Comparison of ENCODE assay signal across 10 cellular contexts in the genomic region with DNA sequence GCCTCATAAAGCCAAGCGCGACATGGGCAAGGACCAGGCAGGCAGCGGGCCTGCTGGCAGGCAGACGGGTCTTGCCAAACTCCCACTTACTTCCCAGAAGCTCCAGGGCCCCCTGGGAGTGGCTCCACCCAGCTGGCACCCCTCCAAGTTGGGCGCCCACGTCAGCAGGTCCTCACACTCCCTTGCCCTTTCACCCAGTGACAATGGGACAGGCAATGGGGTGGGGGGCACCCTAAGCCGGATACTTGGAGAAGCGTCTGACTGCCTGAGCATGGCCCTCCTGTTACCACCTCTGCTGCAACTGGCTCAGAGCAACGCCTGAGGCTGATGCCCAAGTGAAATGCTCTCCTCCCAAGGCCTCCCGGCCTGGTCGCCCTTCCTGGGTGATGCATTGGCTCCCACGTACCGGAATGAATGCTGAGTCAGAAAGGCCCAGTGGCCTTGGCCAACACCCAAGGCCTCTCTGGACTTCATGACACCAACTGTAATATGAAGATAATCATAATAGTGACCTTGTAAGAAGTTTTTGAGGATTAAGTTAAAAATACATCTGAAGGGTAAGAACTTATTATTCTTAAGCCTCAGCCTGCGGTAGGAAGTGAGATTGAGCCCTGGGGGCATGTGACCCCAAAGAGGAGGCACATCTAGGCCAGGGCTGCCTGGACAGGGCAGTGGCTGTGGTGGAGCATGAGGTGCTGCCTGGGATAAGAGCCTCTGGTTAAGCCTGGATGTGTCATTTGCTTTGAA. TPM values are rescaled to one million over a fixed set of nuclear protein-coding genes. Genes with fewer than 3 reads are reported as not detected.
DNase-seq lines count a peak whose midpoint lies in the region; ATAC-seq and TF ChIP-seq lines count a peak whose summit lies in the region.
"Had no signal": no experiment of that assay in that cellular context is flagged by ENCODE, and none has a peak within 500 bp of the region (broad histone marks: within the 10 kb centered on the region; RNA-seq: fewer than 3 reads in every experiment).

No MANE protein-coding gene starts in this region.

- H3K4me3 ChIP-seq in HCT116 (replicated peaks in 1 of 2; ENCODE audit: low read depth in 1 of 2, low read length in 2 of 2) (peak overlapping the region; percentile 26 to 43), adrenal gland (no peak overlapping the region), right cardiac atrium (ENCODE audit: low read length) (no peak overlapping the region), spleen (no peak overlapping the region)
- H3K4me3 ChIP-seq: GM12878 had no signal

- H3K9me3 ChIP-seq in HCT116 (ENCODE audit: control insufficient read depth in 1 of 2, insufficient read depth in 1 of 2, low read depth in 1 of 2, low read length in 2 of 2) (no peaks in the 10 kb centered on the region), adrenal gland (replicated peaks in 1 of 3) (no peaks in the 10 kb centered on the region), right cardiac atrium (ENCODE audit: control insufficient read depth, low read length) (no peaks in the 10 kb centered on the region), spleen (no peaks in the 10 kb centered on the region)

- DNase-seq in HCT116 (ENCODE audit: low read depth, low spot score) = peak; percentile 93
- DNase-seq in adrenal gland = peak; percentile 90 to 98 (median 98)
- peak; percentile 86 to 90 (median 88) for DNase-seq in right cardiac atrium
- DNase-seq in spleen = no peak
- no peak for DNase-seq in midbrain (lab: John Stamatoyannopoulos, UW)

- 22 to 38% (median 22%) methylated on average over 5 to 14 of the region's 14 CpGs for WGBS in adrenal gland, 4 donors
- 40% methylated on average over 14 of the region's 14 CpGs for WGBS in right cardiac atrium
- WGBS in spleen, 5 donors = 53 to 65% (median 60%) methylated on average over 5 to 14 of the region's 14 CpGs

- TSS peak; percentile 80 for BruUV-seq in HCT116 (replicated peaks; lab: Mats Ljungman, UMichigan)

- H3K27ac ChIP-seq in HCT116 (ENCODE audit: low read depth, low read length) (peak overlapping the region; percentile 80), adrenal gland (peak overlapping the region; percentile 96 to 99 (median 97)), right cardiac atrium (ENCODE audit: low read length) (peak overlapping the region; percentile 89), spleen (peak overlapping the region in 7 of 8 donors; percentile 49 to 83 (median 73))

- ATAC-seq in HCT116 (peak; percentile 71), right cardiac atrium (peak; percentile 33 to 62), HG03045 (IDR thresholded peaks at IDR 0.05; ENCODE audit: unreplicated experiment) (no peak), HG02763 (IDR thresholded peaks at IDR 0.05; ENCODE audit: unreplicated experiment) (no peak), GM18870 (IDR thresholded peaks at IDR 0.05; ENCODE audit: unreplicated experiment) (no peak)
- ATAC-seq: GM12878 had no signal

- TF ChIP-seq POLR2A in HCT116 (IDR thresholded peaks at IDR 0.05; ENCODE audit: borderline replicate concordance, extremely low read depth, insufficient read depth, insufficient read length) = peak; percentile 33
- peak in 1 of 2 donors; percentile 77 for TF ChIP-seq POLR2A in adrenal gland (IDR thresholded peaks at IDR 0.05)
- no peak for TF ChIP-seq POLR2A in spleen (IDR thresholded peaks at IDR 0.05)

- POLR2A ChIA-PET in HCT116 (lab: Charles Lee) = interaction anchor here (0.5 to 2.5 kb wide), 5 partner anchors 10 to 280 kb away, joined by 3 to 8 read pairs (median 4); no protein-coding TSS in a partner anchor

- CTCF ChIA-PET in HCT116 (lab: Charles Lee) = interaction anchor here (0.5 kb wide), 1 partner anchor 152 kb away, joined by 5 read pairs; no protein-coding TSS in a partner anchor

- RAD21 ChIA-PET in HCT116 (lab: Charles Lee; ENCODE audit: low non-redundant PET in 1 of 2, low total read pairs in 2 of 2, uncharacterized antibody in 2 of 2, unreplicated experiment in 2 of 2) = no interaction called here

- intact Hi-C loops in HCT116 (cut with micrococcal nuclease) (no loop called here), adrenal gland (cut with DNase I) (no loop called here), right cardiac atrium (cut with DNase I) (no loop called here), spleen (cut with DNase I; ENCODE audit: low total_unique reads) (no loop called here)

- no peak for TF ChIP-seq RAD21 in HCT116 (IDR thresholded peaks at IDR 0.05; ENCODE audit: low read depth)

- no peak for TF ChIP-seq CTCF in HCT116 (IDR thresholded peaks at IDR 0.05 in 2 of 3, conservative IDR thresholded peaks at IDR 0.05 in 1 of 3; ENCODE audit: borderline replicate concordance in 1 of 3, insufficient read depth in 1 of 3, low read depth in 2 of 3, low read length in 2 of 3)
- no peak for TF ChIP-seq CTCF in adrenal gland (IDR thresholded peaks at IDR 0.05)
- no peak for TF ChIP-seq CTCF in spleen (IDR thresholded peaks at IDR 0.05 in 8 of 11, conservative IDR thresholded peaks at IDR 0.05 in 3 of 11)

- no peaks in the 10 kb centered on the region for H3K79me2 ChIP-seq in HCT116 (ENCODE audit: insufficient read depth, low read length)

- H3K27me3 ChIP-seq in HCT116 (ENCODE audit: insufficient read depth, low read length) = no peaks in the 10 kb centered on the region
- no peaks in the 10 kb centered on the region for H3K27me3 ChIP-seq in adrenal gland
- H3K27me3 ChIP-seq in right cardiac atrium (ENCODE audit: control insufficient read depth, insufficient read depth) = no peaks in the 10 kb centered on the region
- peaks cover 0 to 19% (median 4%) of the 10 kb centered on the region in 7 donors for H3K27me3 ChIP-seq in spleen (replicated peaks in 1 of 7)

- H3K36me3 ChIP-seq in HCT116 (ENCODE audit: control insufficient read depth in 1 of 2, insufficient read depth in 2 of 2, low read length in 2 of 2) (no peaks in the 10 kb centered on the region), adrenal gland (replicated peaks in 1 of 2) (peaks cover 0 to 19% of the 10 kb centered on the region in 2 donors), spleen (no peaks in the 10 kb centered on the region)

- peaks cover 64 to 65% of the 10 kb centered on the region in 2 experiments for H3K4me1 ChIP-seq in HCT116 (ENCODE audit: control insufficient read depth in 1 of 2, insufficient read depth in 2 of 2, low read length in 2 of 2)
- H3K4me1 ChIP-seq in adrenal gland (replicated peaks in 1 of 2) = peaks cover 69 to 78% of the 10 kb centered on the region in 2 donors
- peaks cover 33% of the 10 kb centered on the region for H3K4me1 ChIP-seq in right cardiac atrium (ENCODE audit: control insufficient read depth, insufficient read depth, low read length)
- peaks cover 0 to 67% (median 35%) of the 10 kb centered on the region in 6 donors for H3K4me1 ChIP-seq in spleen

- H3K9me2 ChIP-seq in HCT116 (ENCODE audit: insufficient read depth) = no peaks in the 10 kb centered on the region

- no peaks in the 10 kb centered on the region for H4K20me1 ChIP-seq in HCT116 (ENCODE audit: insufficient read depth)

- peak overlapping the region; percentile 78 for H3K4me2 ChIP-seq in HCT116 (ENCODE audit: low read length)

- H3K9ac ChIP-seq in HCT116 (ENCODE audit: low read length) = peak overlapping the region; percentile 52

- no peak overlapping the region for H2AFZ ChIP-seq in HCT116 (ENCODE audit: low read depth, low read length, poor library complexity, severe bottlenecking)

TF ChIP-seq in HCT116, 20 proteins besides CTCF, POLR2A, EP300 and RAD21:
- TF ChIP-seq TCF7L2 (IDR thresholded peaks at IDR 0.05; ENCODE audit: borderline replicate concordance, extremely low read depth, insufficient read depth, insufficient read length) = peak; percentile 93
- TF ChIP-seq POLR2AphosphoS5 (IDR thresholded peaks at IDR 0.05; ENCODE audit: low read depth, low read length) = peak; percentile 72
- TF ChIP-seq, protein P1, sequence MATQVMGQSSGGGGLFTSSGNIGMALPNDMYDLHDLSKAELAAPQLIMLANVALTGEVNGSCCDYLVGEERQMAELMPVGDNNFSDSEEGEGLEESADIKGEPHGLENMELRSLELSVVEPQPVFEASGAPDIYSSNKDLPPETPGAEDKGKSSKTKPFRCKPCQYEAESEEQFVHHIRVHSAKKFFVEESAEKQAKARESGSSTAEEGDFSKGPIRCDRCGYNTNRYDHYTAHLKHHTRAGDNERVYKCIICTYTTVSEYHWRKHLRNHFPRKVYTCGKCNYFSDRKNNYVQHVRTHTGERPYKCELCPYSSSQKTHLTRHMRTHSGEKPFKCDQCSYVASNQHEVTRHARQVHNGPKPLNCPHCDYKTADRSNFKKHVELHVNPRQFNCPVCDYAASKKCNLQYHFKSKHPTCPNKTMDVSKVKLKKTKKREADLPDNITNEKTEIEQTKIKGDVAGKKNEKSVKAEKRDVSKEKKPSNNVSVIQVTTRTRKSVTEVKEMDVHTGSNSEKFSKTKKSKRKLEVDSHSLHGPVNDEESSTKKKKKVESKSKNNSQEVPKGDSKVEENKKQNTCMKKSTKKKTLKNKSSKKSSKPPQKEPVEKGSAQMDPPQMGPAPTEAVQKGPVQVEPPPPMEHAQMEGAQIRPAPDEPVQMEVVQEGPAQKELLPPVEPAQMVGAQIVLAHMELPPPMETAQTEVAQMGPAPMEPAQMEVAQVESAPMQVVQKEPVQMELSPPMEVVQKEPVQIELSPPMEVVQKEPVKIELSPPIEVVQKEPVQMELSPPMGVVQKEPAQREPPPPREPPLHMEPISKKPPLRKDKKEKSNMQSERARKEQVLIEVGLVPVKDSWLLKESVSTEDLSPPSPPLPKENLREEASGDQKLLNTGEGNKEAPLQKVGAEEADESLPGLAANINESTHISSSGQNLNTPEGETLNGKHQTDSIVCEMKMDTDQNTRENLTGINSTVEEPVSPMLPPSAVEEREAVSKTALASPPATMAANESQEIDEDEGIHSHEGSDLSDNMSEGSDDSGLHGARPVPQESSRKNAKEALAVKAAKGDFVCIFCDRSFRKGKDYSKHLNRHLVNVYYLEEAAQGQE (IDR thresholded peaks at IDR 0.05; ENCODE audit: low read depth) = no peak
- TF ChIP-seq YY1 (IDR thresholded peaks at IDR 0.05; ENCODE audit: extremely low read depth, insufficient replicate concordance, low read depth, low read length) = peak; percentile 11
- TF ChIP-seq ZFX (IDR thresholded peaks at IDR 0.05) = peak; percentile 40; the same call in 1 of the 2 replicates
- no peak for TF ChIP-seq ELF1 (IDR thresholded peaks at IDR 0.05; ENCODE audit: borderline replicate concordance, low read depth)

RNA-seq across cellular contexts. Expression of a gene that starts 31.7 kb away (rescaled TPM):
- 0.71 TPM for total RNA-seq in HCT116 (2021; ENCODE audit: unreplicated experiment)
- polyA plus RNA-seq in HCT116 (2012) = 0.31 and 0.65 TPM in 2 replicates
- 100 to 1,000 TPM; 366 to 595 (median 455) TPM for total RNA-seq in adrenal gland
- polyA plus RNA-seq in adrenal gland = 100 to 1,000 TPM; 133 to 325 (median 160) TPM
- total RNA-seq in right cardiac atrium = 10 to 100 TPM; 25.6 to 36.6 (median 28.2) TPM
- polyA plus RNA-seq in right cardiac atrium = 29.3 TPM
- total RNA-seq in spleen = 1 to 10 TPM; 1.1 to 6.0 (median 2.9) TPM
- polyA plus RNA-seq in spleen = 1 to 10 TPM in 1 of 3 donors, under 1 TPM in 2; 0.61 to 1.2 (median 0.83) TPM
- total RNA-seq: dermis microvascular lymphatic vessel endothelial cell had no signal
- polyA plus RNA-seq: GM12878 had no signal

RNA-seq across cellular contexts. Expression of a gene that starts 39.9 kb away (rescaled TPM):
- total RNA-seq in HCT116 (2021; ENCODE audit: unreplicated experiment) = 34.5 TPM
- 25.5 and 30.3 TPM in 2 replicates for polyA plus RNA-seq in HCT116 (2012)
- total RNA-seq in adrenal gland = 10 to 100 TPM; 51.0 to 92.4 (median 68.3) TPM
- polyA plus RNA-seq in adrenal gland = 10 to 100 TPM; 20.0 to 49.8 (median 23.7) TPM
- total RNA-seq in right cardiac atrium = 10 to 100 TPM; 22.0 to 34.3 (median 26.5) TPM
- 18.8 TPM for polyA plus RNA-seq in right cardiac atrium
- 10 to 100 TPM; 28.3 to 50.2 (median 40.0) TPM for total RNA-seq in spleen
- 10 to 100 TPM in 1 of 3 donors, 1 to 10 TPM in 2; 5.3 to 10.9 (median 7.0) TPM for polyA plus RNA-seq in spleen

Comparison
In these comparisons a context has a peak if more than half of its experiments do, and no peak if none do; other contexts are left out.
1. ATAC-seq: peak in HCT116 (single experiment) and right cardiac atrium (2 of 2); none in HG03045 (single experiment), HG02763 (single experiment) and GM18870 (single experiment).
2. DNase-seq: peak in HCT116 (single experiment), adrenal gland (7 of 7) and right cardiac atrium (3 of 3); none in spleen (single experiment) and midbrain (single experiment).
3. H3K4me3 ChIP-seq: peak in HCT116 (2 of 2); none in adrenal gland (0 of 4), right cardiac atrium (single experiment) and spleen (0 of 8).
4. RNA of a gene that starts 31.7 kb away (total RNA-seq): 366 to 595 TPM in adrenal gland; 25.6 to 36.6 TPM in right cardiac atrium, 1.1 to 6.0 TPM in spleen and 0.71 TPM in HCT116 (single experiment); every median in the first group is over 4 times any median in the second.
5. Peak in every context shown above with its lines, with median percentiles within 50 percentile points of each other: H3K27ac ChIP-seq.